ENCODE assay signal across 16 cellular contexts in the genomic region with DNA sequence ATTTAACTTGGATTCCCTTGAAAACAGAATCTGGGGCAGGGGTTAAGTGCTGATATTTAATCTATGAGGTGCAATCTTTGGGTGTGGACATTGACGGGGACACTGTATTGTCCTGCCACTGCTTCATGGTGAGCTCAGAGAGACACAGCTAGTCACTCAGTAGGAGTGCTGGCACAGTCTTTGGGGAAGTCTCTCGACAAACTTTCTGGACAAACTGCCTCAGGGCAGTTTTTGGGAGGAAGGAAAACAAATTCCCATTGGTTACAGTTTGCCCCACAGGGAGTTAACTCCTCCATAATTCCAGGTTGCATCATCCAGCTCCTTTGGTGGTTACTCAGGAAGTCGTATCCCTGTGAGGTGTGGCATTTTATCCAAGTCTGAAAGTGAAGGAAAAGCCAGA. TPM values are rescaled to one million over a fixed set of nuclear protein-coding genes. Genes with fewer than 3 reads are reported as not detected.
A peak's percentile ranks its signal among the peaks of the same experiment; 100 is the strongest.
DNase-seq lines count a peak whose midpoint lies in the region; ATAC-seq and TF ChIP-seq lines count a peak whose summit lies in the region.
"Had no signal": no experiment of that assay in that cellular context is flagged by ENCODE, and none has a peak within 500 bp of the region (broad histone marks: within the 10 kb centered on the region; RNA-seq: fewer than 3 reads in every experiment).

No MANE protein-coding gene starts in this region.

- no peak overlapping the region for H3K18ac ChIP-seq in trophoblast cell (ENCODE audit: low read length)

- H3K9me3 ChIP-seq in Panc1 (ENCODE audit: control insufficient read depth, insufficient read depth, low read depth, low read length) (no peaks in the 10 kb centered on the region), trophoblast cell (ENCODE audit: insufficient read depth, low read depth, low read length) (peaks cover 1% of the 10 kb centered on the region)
- H3K9me3 ChIP-seq: uterus had no signal

- no peak overlapping the region for H4K8ac ChIP-seq in trophoblast cell (ENCODE audit: low read depth, low read length)

- H3K79me2 ChIP-seq in trophoblast cell (ENCODE audit: control insufficient read depth, insufficient read depth, low read length, poor library complexity) = no peaks in the 10 kb centered on the region

- BruUV-seq in Panc1 (replicated peaks; lab: Mats Ljungman, UMichigan) = no TSS peak

- no peak overlapping the region for H2AK5ac ChIP-seq in trophoblast cell (ENCODE audit: low read length)

- H3K4me3 ChIP-seq in Panc1 (ENCODE audit: low read depth in 2 of 2, low read length in 2 of 2) (no peak overlapping the region), trophoblast cell (ENCODE audit: low read depth, low read length) (no peak overlapping the region)
- H3K4me3 ChIP-seq: uterus had no signal

- H2AFZ ChIP-seq in trophoblast cell (ENCODE audit: insufficient read depth, low read length, poor library complexity) = no peak overlapping the region

- DNase-seq in GM04504 (ENCODE audit: low read depth) = peak; percentile 42
- DNase-seq in Panc1 (ENCODE audit: low read depth, low spot score) = no peak
- DNase-seq in epithelial cell of prostate (ENCODE audit: low read depth, low spot score) = no peak
- peak; percentile 53 to 82 for DNase-seq in trophoblast cell
- no peak for DNase-seq in activated CD8-positive, alpha-beta memory T cell treated with anti-CD3 and anti-CD28 coated beads for 24 hours
- DNase-seq in immature natural killer cell = no peak
- DNase-seq in NCI-H1694 treated with DMSO at 0.1 percent for 48 hours (lab: John Stamatoyannopoulos, UW) = no peak
- DNase-seq: activated naive CD4-positive, alpha-beta T cell treated with anti-CD3 and anti-CD28 coated beads, Interleukin-2, amount 50 U/mL, for 16 hours; CD4-positive, alpha-beta memory T cell; central memory CD4-positive, alpha-beta T cell; hippocampal formation; stimulated activated naive CD8-positive, alpha-beta T cell treated with anti-CD3 and anti-CD28 coated beads, Interleukin-15, Interleukin-2, amounts not matched to agents 100 U/mL and 50 U/mL, for 24 hours; uterus; WERI-Rb-1 had no signal

- H4K91ac ChIP-seq in trophoblast cell (ENCODE audit: low read depth, low read length) = no peak overlapping the region

- peaks cover 2 to 7% of the 10 kb centered on the region in 2 donors for H3K4me1 Mint-ChIP-seq in immature natural killer cell

- H3K4me1 ChIP-seq in Panc1 (ENCODE audit: control insufficient read depth, insufficient read depth, low read length) (peaks cover 6% of the 10 kb centered on the region), trophoblast cell (ENCODE audit: control insufficient read depth in 1 of 2, insufficient read depth in 2 of 2, low read length in 2 of 2) (peaks cover 3% of the 10 kb centered on the region in 2 experiments)
- H3K4me1 ChIP-seq: uterus had no signal

- CTCF ChIA-PET in Panc1 (lab: Charles Lee) = no interaction called here

- no peak overlapping the region for H3K4ac ChIP-seq in trophoblast cell (ENCODE audit: low read depth, low read length)

- no peak overlapping the region for H3K4me2 ChIP-seq in trophoblast cell (ENCODE audit: low read length)

- H3K9ac ChIP-seq in trophoblast cell (ENCODE audit: low read length) = no peak overlapping the region

- H3K27ac Mint-ChIP-seq in immature natural killer cell = no peak overlapping the region
- H3K27ac Mint-ChIP-seq: CD4-positive, alpha-beta memory T cell had no signal

- H2BK12ac ChIP-seq in trophoblast cell (ENCODE audit: low read length) = no peak overlapping the region

- H3K36me3 ChIP-seq in Panc1 (ENCODE audit: control insufficient read depth, insufficient read depth, low read length) = no peaks in the 10 kb centered on the region; the same call in 1 of the 2 replicates
- peaks cover 3 to 4% of the 10 kb centered on the region in 2 experiments for H3K36me3 ChIP-seq in trophoblast cell (ENCODE audit: control insufficient read depth in 1 of 2, insufficient read depth in 2 of 2, low read length in 2 of 2)
- H3K36me3 ChIP-seq: uterus had no signal

- no peak for ATAC-seq in Panc1
- ATAC-seq: SK-N-SH treated with all-trans-retinoic acid at 6 μM for 48 hours; stimulated activated naive CD8-positive, alpha-beta T cell treated with anti-CD3 and anti-CD28 coated beads, Interleukin-15, Interleukin-2, amounts not matched to agents 100 U/mL and 50 U/mL, for 24 hours had no signal

- no peaks in the 10 kb centered on the region for H3K27me3 ChIP-seq in Panc1 (ENCODE audit: control insufficient read depth, insufficient read depth, low read length)
- H3K27me3 ChIP-seq in trophoblast cell (ENCODE audit: insufficient read depth, low read length) = no peaks in the 10 kb centered on the region
- H3K27me3 ChIP-seq: uterus had no signal

- H3K14ac ChIP-seq in trophoblast cell (ENCODE audit: low read length) = no peak overlapping the region

- intact Hi-C loops in Panc1 (cut with micrococcal nuclease; ENCODE audit: unreplicated experiment) = no loop called here

- H2BK5ac ChIP-seq in trophoblast cell (ENCODE audit: low read depth, low read length, poor library complexity) = no peak overlapping the region

- no peaks in the 10 kb centered on the region for H3K9me3 Mint-ChIP-seq in immature natural killer cell
- H3K9me3 Mint-ChIP-seq: CD4-positive, alpha-beta memory T cell had no signal

- POLR2A ChIA-PET in Panc1 (lab: Charles Lee) = no interaction called here

- no peak overlapping the region for H4K12ac ChIP-seq in trophoblast cell (ENCODE audit: low read depth, low read length)

- peak overlapping the region; percentile 61; the same call in 1 of the 2 replicates for H3K27ac ChIP-seq in Panc1 (ENCODE audit: low read length)
- peak overlapping the region; percentile 83 for H3K27ac ChIP-seq in epithelial cell of prostate
- H3K27ac ChIP-seq in trophoblast cell (ENCODE audit: low read depth, low read length) = no peak overlapping the region
- H3K27ac ChIP-seq: HL-60, uterus, WERI-Rb-1 had no signal

- no CpG with 5 or more reads among the region's 3 CpGs for WGBS in trophoblast cell (ENCODE audit: extremely low coverage, insufficient coverage, insufficient read length)

- H3K36me3 Mint-ChIP-seq in immature natural killer cell = peaks cover 0 to 5% (median 4%) of the 10 kb centered on the region in 3 donors

- no peaks in the 10 kb centered on the region for H3K79me1 ChIP-seq in trophoblast cell (ENCODE audit: low read length)

- no peak overlapping the region for H2BK120ac ChIP-seq in trophoblast cell (ENCODE audit: insufficient read depth, low read length, poor library complexity)

- in situ Hi-C loops in Panc1 (cut with HindIII; ENCODE audit: low pct_unique_long_range_greater_than_20kb, low sequenced_read_pairs) = no loop called here

- H3K27me3 Mint-ChIP-seq in immature natural killer cell (ENCODE audit: low read depth in 3 of 3) = peaks cover 2 to 18% (median 9%) of the 10 kb centered on the region in 3 donors
- H3K27me3 Mint-ChIP-seq: CD4-positive, alpha-beta memory T cell had no signal

- TF ChIP-seq CTCF in Panc1 (IDR thresholded peaks at IDR 0.05) = no peak

- no peak overlapping the region for H3K4me3 Mint-ChIP-seq in immature natural killer cell
- H3K4me3 Mint-ChIP-seq: CD4-positive, alpha-beta memory T cell had no signal

- H3K23ac ChIP-seq in trophoblast cell (ENCODE audit: low read length) = no peak overlapping the region

RNA-seq across cellular contexts. Expression of a gene that starts 17.9 kb away (rescaled TPM):
- total RNA-seq in Panc1 (2021; ENCODE audit: unreplicated experiment) = 495 TPM
- polyA plus RNA-seq in Panc1 (2012; ENCODE audit: insufficient read length) = 383 TPM
- polyA plus RNA-seq in trophoblast cell (2013) = 450 and 455 TPM in 2 replicates
- 1,000 to 10,000 TPM in 1 of 3 donors, 100 to 1,000 TPM in 2; 752 to 1,158 (median 931) TPM for polyA plus RNA-seq in immature natural killer cell

RNA-seq across cellular contexts. Expression of a gene that starts 18.4 kb away (rescaled TPM):
- 14.6 TPM for total RNA-seq in Panc1 (2021; ENCODE audit: unreplicated experiment)
- 4.2 TPM for polyA plus RNA-seq in Panc1 (2012; ENCODE audit: insufficient read length)
- 9.1 and 9.3 TPM in 2 replicates for polyA plus RNA-seq in trophoblast cell (2013)
- 1 to 10 TPM; 4.5 to 7.4 (median 4.9) TPM for polyA plus RNA-seq in immature natural killer cell

RNA-seq across cellular contexts. Expression of a gene that starts 40.9 kb away (rescaled TPM):
- 3.4 TPM for total RNA-seq in Panc1 (2021; ENCODE audit: unreplicated experiment)
- 1.3 TPM for polyA plus RNA-seq in Panc1 (2012; ENCODE audit: insufficient read length)
- 1.9 and 2.0 TPM in 2 replicates for polyA plus RNA-seq in trophoblast cell (2013)
- polyA plus RNA-seq in immature natural killer cell = 1 to 10 TPM; 1.5 to 1.8 (median 1.8) TPM

Comparison
In these comparisons a context has a peak if more than half of its experiments do, and no peak if none do; other contexts are left out.
1. DNase-seq: peak in GM04504 (single experiment) and trophoblast cell (2 of 2); none in Panc1 (single experiment), epithelial cell of prostate (single experiment), activated CD8-positive, alpha-beta memory T cell treated with anti-CD3 and anti-CD28 coated beads for 24 hours (single experiment), immature natural killer cell (0 of 3) and NCI-H1694 treated with DMSO at 0.1 percent for 48 hours (single experiment).